ENCODE assay signal across 17 cellular contexts in genomic region chr3:7160689-7161088, GRCh38.
"Had no signal": no experiment of that assay in that cellular context is flagged by ENCODE, and none has a peak within 500 bp of the region (broad histone marks: within the 10 kb centered on the region; RNA-seq: fewer than 3 reads in every experiment).

No MANE protein-coding gene starts in this region.

- DNase-seq: effector CD8-positive, alpha-beta T cell; effector memory CD8-positive, alpha-beta T cell; endodermal cell; foreskin keratinocyte; glutamatergic neuron; head of caudate nucleus; heart right ventricle; hippocampal formation; left cardiac atrium; left lung; left ventricle myocardium superior; lower lobe of right lung; mesenchymal stem cell; mucosa of descending colon; naive B cell had no signal

- ATAC-seq: effector memory CD8-positive, alpha-beta T cell; foreskin keratinocyte; heart right ventricle; left cardiac atrium; left lung; left ventricle myocardium superior; lower lobe of right lung; mucosa of descending colon had no signal

- H3K4me1 ChIP-seq: foreskin keratinocyte, heart right ventricle, left lung, lower lobe of right lung had no signal

- H3K36me3 ChIP-seq: esophagus muscularis mucosa, heart right ventricle, left lung, lower lobe of right lung had no signal

- H3K27me3 ChIP-seq: esophagus muscularis mucosa, foreskin keratinocyte, heart right ventricle, left lung had no signal

- H3K27ac ChIP-seq: coronary artery, esophagus muscularis mucosa, foreskin keratinocyte, heart right ventricle, left lung, lower lobe of right lung had no signal

- H3K9me3 ChIP-seq: esophagus muscularis mucosa, heart right ventricle, left lung, lower lobe of right lung, mucosa of descending colon had no signal

- H3K4me3 ChIP-seq: coronary artery, esophagus muscularis mucosa, heart right ventricle, left lung, lower lobe of right lung, mucosa of descending colon had no signal
